ENCODE assay signal across 9 cellular contexts in genomic region chr19:49364083-49364687, GRCh38. TPM values are rescaled to one million over a fixed set of nuclear protein-coding genes. Genes with fewer than 3 reads are reported as not detected.
DNase-seq lines count a peak whose midpoint lies in the region; ATAC-seq and TF ChIP-seq lines count a peak whose summit lies in the region.
"Had no signal": no experiment of that assay in that cellular context is flagged by ENCODE, and none has a peak within 500 bp of the region (broad histone marks: within the 10 kb centered on the region; RNA-seq: fewer than 3 reads in every experiment).

No MANE protein-coding gene starts in this region.

- TF ChIP-seq CTCF in LNCaP clone FGC (IDR thresholded peaks at IDR 0.05; ENCODE audit: control insufficient read depth, extremely low read depth, insufficient read depth) (no peak), coronary artery (IDR thresholded peaks at IDR 0.05) (no peak), thoracic aorta (IDR thresholded peaks at IDR 0.05) (no peak)

- H3K4me1 ChIP-seq in mesodermal cell (ENCODE audit: control insufficient read depth, insufficient read depth, low read length, poor library complexity, severe bottlenecking) (peaks cover 10% of the 10 kb centered on the region), thoracic aorta (ENCODE audit: control insufficient read depth in 1 of 2, low read depth in 2 of 2) (peaks cover 4 to 6% of the 10 kb centered on the region in 2 donors)

- ATAC-seq in thoracic aorta (ENCODE audit: insufficient number of reproducible peaks, low FRiP score, low read depth): no peak

- H3K4me3 ChIP-seq in LNCaP clone FGC (ENCODE audit: low read depth, low read length) (peak overlapping the region; percentile 25; the same call in 1 of the 2 replicates), coronary artery (peak overlapping the region; percentile 58), mesodermal cell (ENCODE audit: extremely low read depth, insufficient read depth, low read length, poor library complexity, severe bottlenecking) (peak overlapping the region; percentile 23), thoracic aorta (peak overlapping the region; percentile 86)

- no peaks in the 10 kb centered on the region for H3K27me3 ChIP-seq in thoracic aorta (replicated peaks; ENCODE audit: insufficient read depth)

- DNase-seq in LNCaP clone FGC (ENCODE audit: low read depth) (no peak), coronary artery (ENCODE audit: low spot score) (no peak), thoracic aorta (ENCODE audit: low spot score) (no peak), COLO668 (lab: John Stamatoyannopoulos, UW; ENCODE audit: unreplicated experiment) (no peak), NAMALWA (ENCODE audit: low spot score) (no peak)
- no peak for DNase-seq in central memory CD4-positive, alpha-beta T cell

- peaks cover 14% of the 10 kb centered on the region for H3K36me3 ChIP-seq in mesodermal cell (ENCODE audit: control insufficient read depth, insufficient read depth, low read length)
- H3K36me3 ChIP-seq in thoracic aorta: peaks cover 1% of the 10 kb centered on the region

- H3K27ac ChIP-seq in coronary artery (peak overlapping the region; percentile 73 to 94), mesodermal cell (ENCODE audit: low read depth, low read length, severe bottlenecking) (peak overlapping the region; percentile 30), thoracic aorta (peak overlapping the region in 1 of 2 donors; percentile 89)

- peaks cover 5% of the 10 kb centered on the region for H3K9me3 ChIP-seq in mesodermal cell (ENCODE audit: control insufficient read depth, low read length)
- peaks cover 6% of the 10 kb centered on the region for H3K9me3 ChIP-seq in thoracic aorta

- 86 to 90% methylated on average over 17 to 27 of the region's 27 CpGs for WGBS in mesodermal cell (ENCODE audit: insufficient coverage in 2 of 2), 2 experiments

RNA-seq across cellular contexts. Expression of gene DKKL1, which starts 0.5 kb away (rescaled TPM):
- polyA plus RNA-seq in mesodermal cell (2013, experiment 1 of 2): 4.1 TPM
- polyA plus RNA-seq in mesodermal cell (2013, experiment 2 of 2): 4.0 TPM
- total RNA-seq in thoracic aorta: under 1 TPM in 1 of 2 donors, not detected in 1; 0.95 TPM

RNA-seq across cellular contexts. Expression of gene TEAD2, which starts 2.0 kb away (rescaled TPM):
- 107 TPM for polyA plus RNA-seq in mesodermal cell (2013, experiment 1 of 2)
- polyA plus RNA-seq in mesodermal cell (2013, experiment 2 of 2): 98.6 TPM
- 10 to 100 TPM; 26.4 to 41.3 TPM for total RNA-seq in thoracic aorta

RNA-seq across cellular contexts. Expression of gene KASH5, which starts 23.9 kb away (rescaled TPM):
- polyA plus RNA-seq in mesodermal cell (2013, experiment 1 of 2): 0.37 TPM
- polyA plus RNA-seq in mesodermal cell (2013, experiment 2 of 2): not detected
- total RNA-seq in thoracic aorta: not detected
- total RNA-seq: myocyte had no signal
- polyA plus RNA-seq: IgD-negative memory B cell had no signal

RNA-seq across cellular contexts. Expression of gene CD37, which starts 29.0 kb away (rescaled TPM):
- polyA plus RNA-seq in mesodermal cell (2013, experiment 1 of 2): not detected
- polyA plus RNA-seq in mesodermal cell (2013, experiment 2 of 2): not detected
- total RNA-seq in thoracic aorta: 10 to 100 TPM; 29.8 to 33.0 TPM
- total RNA-seq: myocyte had no signal

RNA-seq across cellular contexts. Expression of gene SLC6A16, which starts 39.2 kb away (rescaled TPM):
- 4.1 TPM for polyA plus RNA-seq in mesodermal cell (2013, experiment 1 of 2)
- 2.7 TPM for polyA plus RNA-seq in mesodermal cell (2013, experiment 2 of 2)
- total RNA-seq in thoracic aorta: 1 to 10 TPM; 2.4 to 2.8 TPM

Comparison
In these comparisons a context has a peak if more than half of its experiments do, and no peak if none do; other contexts are left out.
1. H3K4me3 ChIP-seq: peak in every context shown above with its lines; median percentile 86 in thoracic aorta; 58 in coronary artery; 25 in LNCaP clone FGC; 23 in mesodermal cell.